ENCODE assay signal across 18 cellular contexts in the genomic region with DNA sequence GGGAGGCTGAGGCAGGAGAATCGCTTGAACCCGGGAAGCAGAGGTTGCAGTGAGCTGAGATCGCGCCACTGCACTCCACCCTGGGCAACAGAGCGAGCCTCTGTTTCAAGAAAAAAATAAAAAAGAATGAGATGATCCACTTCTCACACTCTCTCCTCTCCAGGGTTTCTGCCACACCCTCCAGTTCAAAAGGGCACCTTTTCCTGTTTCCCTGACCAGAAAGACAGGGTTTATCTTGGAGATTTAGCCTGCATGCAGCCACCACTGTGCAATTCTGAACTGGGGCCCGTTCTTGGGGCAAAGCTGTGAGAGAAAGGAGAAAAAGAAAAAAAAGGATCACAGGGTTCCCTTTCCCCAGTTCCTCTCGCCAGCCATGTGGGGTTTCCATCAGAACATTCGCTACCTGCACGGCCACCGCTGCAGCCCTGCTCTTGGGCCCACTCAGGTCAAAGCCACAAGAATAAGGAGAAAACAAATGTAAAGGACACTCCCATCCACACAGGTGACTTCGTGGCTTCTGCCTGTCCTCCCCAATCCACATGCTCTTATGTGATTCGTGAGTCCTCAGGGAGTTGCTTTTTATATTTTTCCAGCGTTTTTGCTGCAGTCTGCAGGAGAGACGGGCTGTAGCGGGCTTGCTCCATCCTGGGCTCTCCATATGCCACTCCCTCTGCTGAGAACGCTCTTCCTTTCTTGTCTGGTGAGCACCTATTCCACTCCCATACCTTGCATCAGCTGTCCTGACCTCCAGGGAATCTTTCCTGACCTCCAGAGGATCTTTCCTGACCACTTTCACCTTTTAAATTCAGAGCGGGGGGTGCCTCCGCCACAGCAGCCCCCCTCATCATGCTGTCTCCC. TPM values are rescaled to one million over a fixed set of nuclear protein-coding genes. Genes with fewer than 3 reads are reported as not detected.
A peak's percentile ranks its signal among the peaks of the same experiment; 100 is the strongest.
DNase-seq lines count a peak whose midpoint lies in the region; ATAC-seq, FAIRE-seq and TF ChIP-seq lines count a peak whose summit lies in the region.
"Had no signal": no experiment of that assay in that cellular context is flagged by ENCODE, and none has a peak within 500 bp of the region (broad histone marks: within the 10 kb centered on the region; RNA-seq: fewer than 3 reads in every experiment).

No MANE protein-coding gene starts in this region.

- H3K4me2 ChIP-seq in A549 (no peak overlapping the region), smooth muscle cell (no peak overlapping the region)

- TF ChIP-seq RAD21 in A549 (conservative IDR thresholded peaks at IDR 0.05 in 1 of 2, IDR thresholded peaks at IDR 0.05 in 1 of 2) = no peak

- POLR2A ChIA-PET in A549 (lab: Yijun Ruan, JAX) = no interaction called here

- peaks cover 6% of the 10 kb centered on the region; the same call in 2 of the 3 replicates for H3K4me1 ChIP-seq in A549
- peaks cover 9% of the 10 kb centered on the region for H3K4me1 ChIP-seq in mucosa of descending colon (ENCODE audit: low read depth)
- no peaks in the 10 kb centered on the region for H3K4me1 ChIP-seq in smooth muscle cell (ENCODE audit: low read depth)

- intact Hi-C loops in mucosa of descending colon (cut with DNase I, micrococcal nuclease) = no loop called here

- 75% methylated on average over 18 of the region's 18 CpGs for WGBS in A549 (ENCODE audit: missing lambda C conversion rate)
- 85% methylated on average over 18 of the region's 18 CpGs for WGBS in smooth muscle cell (ENCODE audit: low lambda C conversion rate)

- ATAC-seq in A549 (peak; percentile 19 to 39; a peak in 3 of 6 replicates), mucosa of descending colon (peak; percentile 77), HG03139 (IDR thresholded peaks at IDR 0.05; ENCODE audit: unreplicated experiment) (no peak)

- no peak overlapping the region for H3K9ac ChIP-seq in smooth muscle cell (ENCODE audit: low read depth)

- no peaks in the 10 kb centered on the region for H4K20me1 ChIP-seq in smooth muscle cell (ENCODE audit: low read depth)

- DNase-seq in A549 (ENCODE audit: low read depth in 1 of 2, low spot score in 1 of 2) (no peak), MV-4-11 (lab: John Stamatoyannopoulos, UW) (peak; percentile 9), mucosa of descending colon (peak in 1 of 3 donors; percentile 65), GDM1 (lab: John Stamatoyannopoulos, UW) (no peak), smooth muscle cell (lab: John Stamatoyannopoulos, UW; ENCODE audit: unreplicated experiment) (no peak)
- DNase-seq in activated naive CD4-positive, alpha-beta T cell treated with Interleukin-2 at 50 U/mL for 16 hours = no peak
- DNase-seq: DMS53; KG1; NCI-H1092 treated with DMSO at 0.1 percent for 48 hours; NCI-H187 treated with DMSO at 0.1 percent for 48 hours; NCI-H526; NK-92 treated with Interleukin-12 subunit alpha and Interleukin-12 subunit beta, amount 100 ng/mL, for 24 hours had no signal

- H3K36me3 ChIP-seq in mucosa of descending colon (ENCODE audit: low read depth) (no peaks in the 10 kb centered on the region), smooth muscle cell (ENCODE audit: low read depth) (no peaks in the 10 kb centered on the region)
- H3K36me3 ChIP-seq: SJSA1 had no signal

- H3K4me3 ChIP-seq in A549 = no peak overlapping the region
- no peak overlapping the region for H3K4me3 ChIP-seq in mucosa of descending colon
- no peak overlapping the region for H3K4me3 ChIP-seq in smooth muscle cell
- H3K4me3 ChIP-seq: SJSA1 had no signal

- TF ChIP-seq CTCF in A549 (IDR thresholded peaks at IDR 0.05) (no peak), mucosa of descending colon (IDR thresholded peaks at IDR 0.05) (no peak), smooth muscle cell (IDR thresholded peaks at IDR 0.05; ENCODE audit: borderline replicate concordance, insufficient read depth, poor library complexity, severe bottlenecking) (no peak)

- no peaks in the 10 kb centered on the region for H3K9me3 ChIP-seq in A549
- no peaks in the 10 kb centered on the region for H3K9me3 ChIP-seq in mucosa of descending colon
- H3K9me3 ChIP-seq in smooth muscle cell (replicated peaks; ENCODE audit: low read depth) = no peaks in the 10 kb centered on the region
- H3K9me3 ChIP-seq: SJSA1 had no signal

- H3F3A ChIP-seq in smooth muscle cell (ENCODE audit: low read depth) = no peaks in the 10 kb centered on the region

- no peak for TF ChIP-seq EP300 in A549 (IDR thresholded peaks at IDR 0.05)

- no peak for FAIRE-seq in A549 (lab: Jason Lieb, UNC)
- FAIRE-seq: GM12891, GM19239 had no signal

- CTCF ChIA-PET in A549 (lab: Yijun Ruan, JAX) = interaction anchor here (0.7 to 1.6 kb wide), 3 partner anchors 15 to 362 kb away, joined by 3 to 5 read pairs (median 4); no protein-coding TSS in a partner anchor

- no peak for TF ChIP-seq POLR2A in A549 (IDR thresholded peaks at IDR 0.05; ENCODE audit: low read length)

- H3K27ac ChIP-seq in A549 (no peak overlapping the region; a peak in 1 of 6 replicates), cingulate gyrus (ENCODE audit: low read depth, low read length) (peak overlapping the region; percentile 29), smooth muscle cell (ENCODE audit: low read depth) (no peak overlapping the region)
- H3K27ac ChIP-seq: HL-60, SJSA1 had no signal

- no peaks in the 10 kb centered on the region for H3K27me3 ChIP-seq in smooth muscle cell (ENCODE audit: low read depth)
- H3K27me3 ChIP-seq: SJSA1 had no signal

- H2AFZ ChIP-seq in smooth muscle cell (ENCODE audit: low read depth) = no peak overlapping the region

- no peaks in the 10 kb centered on the region for H3K79me2 ChIP-seq in smooth muscle cell (ENCODE audit: low read depth)

TF ChIP-seq in A549, 52 proteins besides CTCF, POLR2A, EP300 and RAD21:
- no peak for TF ChIP-seq HEYL (CRISPR knock-in tag; IDR thresholded peaks at IDR 0.05)
- TF ChIP-seq TP53 (CRISPR knock-in tag; IDR thresholded peaks at IDR 0.05) = no peak
- no peak for TF ChIP-seq RARB (CRISPR knock-in tag; IDR thresholded peaks at IDR 0.05)
- no peak for TF ChIP-seq EHF (CRISPR knock-in tag; IDR thresholded peaks at IDR 0.05)
- TF ChIP-seq, protein P1, sequence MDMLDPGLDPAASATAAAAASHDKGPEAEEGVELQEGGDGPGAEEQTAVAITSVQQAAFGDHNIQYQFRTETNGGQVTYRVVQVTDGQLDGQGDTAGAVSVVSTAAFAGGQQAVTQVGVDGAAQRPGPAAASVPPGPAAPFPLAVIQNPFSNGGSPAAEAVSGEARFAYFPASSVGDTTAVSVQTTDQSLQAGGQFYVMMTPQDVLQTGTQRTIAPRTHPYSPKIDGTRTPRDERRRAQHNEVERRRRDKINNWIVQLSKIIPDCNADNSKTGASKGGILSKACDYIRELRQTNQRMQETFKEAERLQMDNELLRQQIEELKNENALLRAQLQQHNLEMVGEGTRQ (IDR thresholded peaks at IDR 0.05) = no peak
- TF ChIP-seq, protein P2, sequence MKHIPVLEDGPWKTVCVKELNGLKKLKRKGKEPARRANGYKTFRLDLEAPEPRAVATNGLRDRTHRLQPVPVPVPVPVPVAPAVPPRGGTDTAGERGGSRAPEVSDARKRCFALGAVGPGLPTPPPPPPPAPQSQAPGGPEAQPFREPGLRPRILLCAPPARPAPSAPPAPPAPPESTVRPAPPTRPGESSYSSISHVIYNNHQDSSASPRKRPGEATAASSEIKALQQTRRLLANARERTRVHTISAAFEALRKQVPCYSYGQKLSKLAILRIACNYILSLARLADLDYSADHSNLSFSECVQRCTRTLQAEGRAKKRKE (CRISPR knock-in tag; IDR thresholded peaks at IDR 0.05; ENCODE audit: low read depth) = no peak
- TF ChIP-seq KDM1A (IDR thresholded peaks at IDR 0.05; ENCODE audit: low read depth) = no peak
- no peak for TF ChIP-seq SREBF2 (IDR thresholded peaks at IDR 0.05)
- TF ChIP-seq ZNF302 (CRISPR knock-in tag; IDR thresholded peaks at IDR 0.05) = no peak
- TF ChIP-seq TFCP2L1 (CRISPR knock-in tag; IDR thresholded peaks at IDR 0.05) = no peak
- no peak for TF ChIP-seq MYC (IDR thresholded peaks at IDR 0.05; ENCODE audit: borderline replicate concordance, low read length)
- no peak for TF ChIP-seq POLR2AphosphoS2 (conservative IDR thresholded peaks at IDR 0.05; ENCODE audit: low read length)
- no peak for TF ChIP-seq ESRRA (IDR thresholded peaks at IDR 0.05; ENCODE audit: borderline replicate concordance, low read length)

RNA-seq across cellular contexts. Expression of a gene that starts 26.4 kb away (rescaled TPM):
- polyA plus RNA-seq in A549 (2011; rRNA removed) = 16.3 and 18.7 TPM in 2 replicates
- 10.3 and 12.7 TPM in 2 replicates for polyA plus RNA-seq in A549 (2012; cell fraction: cytosol; rRNA removed)
- 3.6 and 4.9 TPM in 2 replicates for polyA plus RNA-seq in A549 (2012; cell fraction: nucleus; rRNA removed)
- 8.1 to 10.5 TPM (median 9.9 TPM) in 3 replicates for polyA plus RNA-seq in A549 (2017; fragmentation: RNase III; extraction: RNeasy Plus Mini Kit Qiagen cat#74134 plus additional on column Dnase treatment)
- 14.7 and 15.0 TPM in 2 replicates for polyA minus RNA-seq in A549 (2011; rRNA and poly(A)+ RNA removed)
- total RNA-seq in mucosa of descending colon = 1 to 10 TPM; 2.9 to 7.7 (median 4.6) TPM
- total RNA-seq in smooth muscle cell = 0.58 and 3.1 TPM in 2 replicates
- polyA plus RNA-seq in smooth muscle cell = 2.6 and 2.7 TPM in 2 replicates
